8 cellular contexts compared by ENCODE assay signal in genomic region chr9:125407974-125408900, GRCh38.
DNase-seq lines count a peak whose midpoint lies in the region; ATAC-seq and TF ChIP-seq lines count a peak whose summit lies in the region.

No MANE protein-coding gene starts in this region.

- no peaks in the 10 kb centered on the region for H4K20me1 ChIP-seq in hepatocyte (ENCODE audit: insufficient read depth, poor library complexity, severe bottlenecking)

- H2AFZ ChIP-seq in hepatocyte, result peak overlapping the region; percentile 99

- no peaks in the 10 kb centered on the region for H3K9me2 ChIP-seq in hepatocyte (replicated peaks; ENCODE audit: insufficient read depth)

- peak overlapping the region; percentile 99 for H3K4me2 ChIP-seq in hepatocyte

- H3K27me3 ChIP-seq in ascending aorta (peaks cover 5% of the 10 kb centered on the region), hepatocyte (no peaks in the 10 kb centered on the region), aorta (ENCODE audit: control insufficient read depth in 1 of 2, insufficient read depth in 2 of 2, low read length in 1 of 2) (no peaks in the 10 kb centered on the region)

- TF ChIP-seq CTCF in NB4 (IDR thresholded peaks at IDR 0.05; ENCODE audit: low read depth, low read length) (peak; percentile 54), ascending aorta (IDR thresholded peaks at IDR 0.05) (peak; percentile 43 to 77 (median 76)), hepatocyte (IDR thresholded peaks at IDR 0.05; ENCODE audit: poor library complexity) (peak; percentile 95), retinal pigment epithelial cell (conservative IDR thresholded peaks at IDR 0.05; ENCODE audit: low read depth, low read length) (peak; percentile 77)

- intact Hi-C loops in ascending aorta (cut with DNase I), result loop anchor here (2.0 to 10.0 kb wide), 4 partner anchors 223 to 1087 kb away; no protein-coding TSS in a partner anchor
- intact Hi-C loops in aorta (cut with DNase I), result loop anchor here (2.0 to 5.0 kb wide), 5 partner anchors 223 to 989 kb away; no protein-coding TSS in a partner anchor

- H3K4me3 ChIP-seq in NB4 (ENCODE audit: low read depth, low read length), result peak overlapping the region; percentile 11
- H3K4me3 ChIP-seq in ascending aorta, result peak overlapping the region; percentile 68 to 73
- peak overlapping the region; percentile 88 for H3K4me3 ChIP-seq in hepatocyte
- peak overlapping the region; percentile 56 for H3K4me3 ChIP-seq in retinal pigment epithelial cell (ENCODE audit: low read length)
- peak overlapping the region in 1 of 2 donors; percentile 19 for H3K4me3 ChIP-seq in aorta (ENCODE audit: low read length in 2 of 2)

- peaks cover 2 to 4% of the 10 kb centered on the region in 2 donors for H3K4me1 ChIP-seq in ascending aorta
- H3K4me1 ChIP-seq in hepatocyte (ENCODE audit: insufficient read depth), result no peaks in the 10 kb centered on the region
- no peaks in the 10 kb centered on the region for H3K4me1 ChIP-seq in aorta (ENCODE audit: control insufficient read depth in 1 of 2, insufficient read depth in 2 of 2, low read length in 2 of 2)

- DNase-seq in CD1c-positive myeloid dendritic cell (ENCODE audit: extremely low spot score), result peak; percentile 81
- DNase-seq in NB4 (ENCODE audit: low read depth), result peak; percentile 77
- DNase-seq in T-helper 22 cell (ENCODE audit: low read depth), result peak; percentile 18
- DNase-seq in ascending aorta (ENCODE audit: low spot score in 2 of 2), result peak in 1 of 2 donors; percentile 72
- DNase-seq in hepatocyte (ENCODE audit: low spot score), result peak; percentile 90
- no peak for DNase-seq in retinal pigment epithelial cell (ENCODE audit: low read depth)
- DNase-seq in aorta, result peak; percentile 82 to 95

- 6% methylated on average over 92 of the region's 104 CpGs for WGBS in hepatocyte (ENCODE audit: low lambda C conversion rate, missing lambda C conversion rate)
- WGBS in aorta, 2 donors, result 4 to 5% methylated on average over 90 to 104 of the region's 104 CpGs

- no peaks in the 10 kb centered on the region for H3K36me3 ChIP-seq in ascending aorta
- no peaks in the 10 kb centered on the region for H3K36me3 ChIP-seq in hepatocyte (replicated peaks; ENCODE audit: insufficient read depth, low read depth)
- H3K36me3 ChIP-seq in aorta (ENCODE audit: control insufficient read depth in 1 of 2, insufficient read depth in 2 of 2, low read length in 1 of 2), result no peaks in the 10 kb centered on the region

- TF ChIP-seq POLR2A in NB4 (IDR thresholded peaks at IDR 0.05; ENCODE audit: extremely low read depth, insufficient read length), result no peak

- H3K9me3 ChIP-seq in ascending aorta (no peaks in the 10 kb centered on the region), hepatocyte (ENCODE audit: low read depth) (no peaks in the 10 kb centered on the region), aorta (ENCODE audit: control insufficient read depth, low read length) (no peaks in the 10 kb centered on the region)

- no peak overlapping the region for H3K27ac ChIP-seq in ascending aorta
- H3K27ac ChIP-seq in hepatocyte, result no peak overlapping the region
- no peak overlapping the region for H3K27ac ChIP-seq in aorta (ENCODE audit: low read depth in 1 of 2, low read length in 2 of 2)

- no peaks in the 10 kb centered on the region for H3K79me2 ChIP-seq in hepatocyte

- ATAC-seq in GM21390 (IDR thresholded peaks at IDR 0.05; ENCODE audit: unreplicated experiment), result peak; percentile 84
- peak; percentile 87 for ATAC-seq in aorta (ENCODE audit: low FRiP score)
